8 cellular contexts compared by ENCODE assay signal in the genomic region with DNA sequence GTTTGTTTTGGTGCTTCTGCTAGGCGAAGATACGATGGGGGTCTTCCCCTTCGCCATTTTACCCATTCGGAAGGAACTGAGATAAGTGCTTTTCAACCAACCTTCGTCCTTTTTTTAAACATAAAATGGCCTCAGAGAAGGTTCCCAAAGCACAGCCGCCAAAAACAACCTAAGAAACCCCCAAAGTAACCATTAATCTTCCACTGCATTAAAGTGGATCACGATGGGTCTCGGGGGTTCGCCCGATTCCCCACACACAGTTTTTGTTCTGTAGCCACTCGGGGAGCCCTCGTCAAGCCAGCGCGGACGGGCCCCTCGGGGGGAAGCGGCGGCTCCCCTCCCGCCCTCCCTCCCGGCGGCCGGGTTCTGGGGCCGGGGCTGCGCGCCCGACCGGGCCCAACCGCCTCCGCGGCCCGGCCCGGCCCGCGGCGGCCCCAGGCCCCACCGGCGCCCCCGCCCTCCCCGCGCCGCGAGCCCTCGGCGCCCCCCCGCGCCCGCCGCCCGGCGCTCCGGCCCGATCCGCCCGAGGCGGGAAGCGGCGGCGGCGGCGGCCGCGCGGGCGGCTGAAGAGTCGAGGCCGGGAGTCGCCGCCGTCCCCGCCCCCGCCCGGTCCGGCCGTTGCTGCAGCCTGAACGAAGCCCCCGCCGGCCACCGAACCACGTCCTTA. TPM values are rescaled to one million over a fixed set of nuclear protein-coding genes. Genes with fewer than 3 reads are reported as not detected.
DNase-seq lines count a peak whose midpoint lies in the region; ATAC-seq and TF ChIP-seq lines count a peak whose summit lies in the region.

No MANE protein-coding gene starts in this region.

- H3K27me3 ChIP-seq in CD4-positive, CD25-positive, alpha-beta regulatory T cell (ENCODE audit: control insufficient read depth, insufficient read depth, low read length) = no peaks in the 10 kb centered on the region
- H3K27me3 ChIP-seq in adrenal gland = no peaks in the 10 kb centered on the region

- peaks cover 28% of the 10 kb centered on the region for H3K4me1 ChIP-seq in CD4-positive, CD25-positive, alpha-beta regulatory T cell (ENCODE audit: control insufficient read depth, insufficient read depth, low read length, poor library complexity, severe bottlenecking)
- peaks cover 4 to 33% of the 10 kb centered on the region in 2 donors for H3K4me1 ChIP-seq in adrenal gland (replicated peaks in 1 of 2)

- peaks cover 16% of the 10 kb centered on the region for H3K36me3 Mint-ChIP-seq in CD4-positive, CD25-positive, alpha-beta regulatory T cell

- peak overlapping the region; percentile 100 for H3K4me3 ChIP-seq in CD4-positive, CD25-positive, alpha-beta regulatory T cell (ENCODE audit: low read depth, low read length)
- H3K4me3 ChIP-seq in adrenal gland = peak overlapping the region; percentile 46 to 80 (median 63)

- H3K27ac ChIP-seq in CD4-positive, CD25-positive, alpha-beta regulatory T cell (ENCODE audit: insufficient read depth, low read length, poor library complexity, severe bottlenecking) = peak overlapping the region; percentile 97
- peak overlapping the region; percentile 89 to 99 (median 97) for H3K27ac ChIP-seq in adrenal gland

- 0% methylated on average over 22 to 78 of the region's 79 CpGs for WGBS in adrenal gland, 4 donors

- TF ChIP-seq CTCF in adrenal gland (IDR thresholded peaks at IDR 0.05) = no peak

- DNase-seq in CD4-positive, CD25-positive, alpha-beta regulatory T cell = peak; percentile 33 to 75 (median 54)
- peak; percentile 30 for DNase-seq in SW480 (ENCODE audit: low spot score)
- peak; percentile 23 to 68 (median 46) for DNase-seq in adrenal gland
- peak; percentile 29 for DNase-seq in hepatic stellate cell (ENCODE audit: low spot score)
- peak; percentile 72 for DNase-seq in sciatic nerve (ENCODE audit: low spot score)
- DNase-seq in SIG-M5 treated with dmso at 0.1 percent for 504 hours (lab: John Stamatoyannopoulos, UW; ENCODE audit: unreplicated experiment) = no peak
- DNase-seq in pons (ENCODE audit: low spot score) = no peak

- no peak for TF ChIP-seq POLR2A in adrenal gland (IDR thresholded peaks at IDR 0.05)

- peaks cover 15% of the 10 kb centered on the region for H3K36me3 ChIP-seq in CD4-positive, CD25-positive, alpha-beta regulatory T cell (ENCODE audit: control insufficient read depth, insufficient read depth, low read length)
- peaks cover 0 to 14% of the 10 kb centered on the region in 2 donors for H3K36me3 ChIP-seq in adrenal gland (replicated peaks in 1 of 2)

- peaks cover 6% of the 10 kb centered on the region for H3K27me3 Mint-ChIP-seq in CD4-positive, CD25-positive, alpha-beta regulatory T cell

- intact Hi-C loops in adrenal gland (cut with DNase I) (no loop called here), sciatic nerve (cut with DNase I) (no loop called here)

- peaks cover 20 to 52% (median 40%) of the 10 kb centered on the region in 4 donors for H3K4me1 Mint-ChIP-seq in CD4-positive, CD25-positive, alpha-beta regulatory T cell

- peak overlapping the region; percentile 99 to 100 (median 100) for H3K27ac Mint-ChIP-seq in CD4-positive, CD25-positive, alpha-beta regulatory T cell

- ATAC-seq in CD4-positive, CD25-positive, alpha-beta regulatory T cell (ENCODE audit: low read depth in 2 of 2) = peak in 1 of 2 donors; percentile 1
- ATAC-seq in HG02938 (IDR thresholded peaks at IDR 0.05; ENCODE audit: unreplicated experiment) (peak; percentile 11), sciatic nerve (no peak)

- H3K9me3 ChIP-seq in CD4-positive, CD25-positive, alpha-beta regulatory T cell (ENCODE audit: control insufficient read depth in 2 of 2, low read length in 2 of 2) = no peaks in the 10 kb centered on the region
- no peaks in the 10 kb centered on the region for H3K9me3 ChIP-seq in adrenal gland (replicated peaks in 1 of 3)

- H3K4me3 Mint-ChIP-seq in CD4-positive, CD25-positive, alpha-beta regulatory T cell = peak overlapping the region; percentile 90 to 100 (median 100)

- H3K9me3 Mint-ChIP-seq in CD4-positive, CD25-positive, alpha-beta regulatory T cell = peaks cover 0 to 4% (median 0%) of the 10 kb centered on the region in 7 donors

RNA-seq across cellular contexts. Expression of a gene that starts 0.8 kb away (rescaled TPM):
- 26.2 TPM for total RNA-seq in CD4-positive, CD25-positive, alpha-beta regulatory T cell
- 1 to 10 TPM; 6.9 to 9.7 (median 8.0) TPM for polyA plus RNA-seq in CD4-positive, CD25-positive, alpha-beta regulatory T cell
- total RNA-seq in adrenal gland (10 to 100 TPM; 18.9 to 51.4 (median 29.4) TPM), sciatic nerve (34.0 TPM)
- 10 to 100 TPM in 1 of 3 donors, 1 to 10 TPM in 2; 4.3 to 41.2 (median 5.1) TPM for polyA plus RNA-seq in adrenal gland

Comparison
In these comparisons a context has a peak if more than half of its experiments do, and no peak if none do; other contexts are left out.
1. DNase-seq: peak in CD4-positive, CD25-positive, alpha-beta regulatory T cell (3 of 3), SW480 (single experiment), adrenal gland (7 of 7), hepatic stellate cell (single experiment) and sciatic nerve (single experiment); none in SIG-M5 treated with dmso at 0.1 percent for 504 hours (single experiment) and pons (single experiment).